In the genomic region with DNA sequence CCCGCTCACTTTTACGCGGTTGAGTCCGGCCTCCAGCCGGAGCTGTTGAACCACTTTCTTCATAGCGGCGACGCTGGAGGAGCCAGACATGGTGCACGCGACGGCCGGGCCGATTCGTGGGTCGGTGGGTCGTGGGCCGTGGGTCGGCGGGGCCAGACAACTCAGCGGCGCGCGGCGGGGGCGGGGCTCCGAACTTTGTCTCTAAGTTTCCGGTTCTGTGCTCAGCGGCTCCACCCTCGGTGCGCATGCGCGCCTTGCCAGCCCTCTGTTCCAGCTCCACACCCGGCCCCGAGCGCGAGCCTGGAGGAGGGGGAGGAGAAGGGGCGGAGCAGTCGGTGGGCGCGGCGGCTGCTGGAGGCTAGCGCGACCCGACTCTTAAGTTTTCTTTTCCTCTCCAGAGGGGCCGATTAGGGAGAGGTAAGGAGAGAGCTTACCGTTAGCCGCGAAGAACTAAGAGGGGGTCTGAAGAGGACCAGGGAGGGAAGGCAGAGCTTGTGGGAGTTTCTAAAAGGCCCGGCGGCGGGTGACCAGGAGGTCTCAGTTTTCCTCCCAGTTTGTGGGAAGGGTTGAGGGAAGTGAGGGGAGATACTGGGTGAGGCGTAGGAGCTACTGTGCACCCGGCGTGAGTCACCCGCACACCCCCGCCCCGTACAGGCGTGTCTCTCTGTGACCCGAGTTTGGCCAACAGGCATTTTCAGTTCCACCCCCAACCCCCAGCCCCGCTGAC, we compare ENCODE assay signal across 1 cellular context.
TF ChIP-seq lines count a peak whose summit lies in the region.

A gene (minus strand): TSS at position 580 of the 727 bp plus-strand sequence. CDS start 490 bp downstream, at position 90.
A gene with protein sequence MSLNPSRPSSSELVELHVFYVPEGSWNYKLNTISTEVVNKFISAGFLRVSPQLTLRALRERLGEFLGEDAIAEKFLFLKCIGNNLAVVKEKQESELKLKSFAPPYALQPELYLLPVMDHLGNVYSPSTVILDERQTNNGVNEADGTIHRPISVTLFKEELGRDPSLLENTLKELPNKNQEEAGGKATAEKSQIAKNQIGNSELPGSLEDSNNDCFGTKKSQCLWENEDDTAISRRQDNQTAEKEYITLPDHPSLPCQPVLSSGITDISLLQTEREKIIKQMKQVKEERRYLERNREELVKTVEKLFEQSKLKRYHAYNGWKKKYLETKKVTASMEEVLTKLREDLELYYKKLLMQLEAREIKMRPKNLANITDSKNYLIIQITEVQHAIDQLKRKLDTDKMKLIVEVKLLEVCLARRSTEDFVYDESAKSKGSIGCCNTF (plus strand): TSS at position 385 of the 727 bp plus-strand sequence. CDS start 9,974 bp downstream, outside the sequence.

TF ChIP-seq in K562, 482 proteins besides CTCF, POLR2A, EP300 and RAD21 (continued from another document):
- TF ChIP-seq, protein P1, sequence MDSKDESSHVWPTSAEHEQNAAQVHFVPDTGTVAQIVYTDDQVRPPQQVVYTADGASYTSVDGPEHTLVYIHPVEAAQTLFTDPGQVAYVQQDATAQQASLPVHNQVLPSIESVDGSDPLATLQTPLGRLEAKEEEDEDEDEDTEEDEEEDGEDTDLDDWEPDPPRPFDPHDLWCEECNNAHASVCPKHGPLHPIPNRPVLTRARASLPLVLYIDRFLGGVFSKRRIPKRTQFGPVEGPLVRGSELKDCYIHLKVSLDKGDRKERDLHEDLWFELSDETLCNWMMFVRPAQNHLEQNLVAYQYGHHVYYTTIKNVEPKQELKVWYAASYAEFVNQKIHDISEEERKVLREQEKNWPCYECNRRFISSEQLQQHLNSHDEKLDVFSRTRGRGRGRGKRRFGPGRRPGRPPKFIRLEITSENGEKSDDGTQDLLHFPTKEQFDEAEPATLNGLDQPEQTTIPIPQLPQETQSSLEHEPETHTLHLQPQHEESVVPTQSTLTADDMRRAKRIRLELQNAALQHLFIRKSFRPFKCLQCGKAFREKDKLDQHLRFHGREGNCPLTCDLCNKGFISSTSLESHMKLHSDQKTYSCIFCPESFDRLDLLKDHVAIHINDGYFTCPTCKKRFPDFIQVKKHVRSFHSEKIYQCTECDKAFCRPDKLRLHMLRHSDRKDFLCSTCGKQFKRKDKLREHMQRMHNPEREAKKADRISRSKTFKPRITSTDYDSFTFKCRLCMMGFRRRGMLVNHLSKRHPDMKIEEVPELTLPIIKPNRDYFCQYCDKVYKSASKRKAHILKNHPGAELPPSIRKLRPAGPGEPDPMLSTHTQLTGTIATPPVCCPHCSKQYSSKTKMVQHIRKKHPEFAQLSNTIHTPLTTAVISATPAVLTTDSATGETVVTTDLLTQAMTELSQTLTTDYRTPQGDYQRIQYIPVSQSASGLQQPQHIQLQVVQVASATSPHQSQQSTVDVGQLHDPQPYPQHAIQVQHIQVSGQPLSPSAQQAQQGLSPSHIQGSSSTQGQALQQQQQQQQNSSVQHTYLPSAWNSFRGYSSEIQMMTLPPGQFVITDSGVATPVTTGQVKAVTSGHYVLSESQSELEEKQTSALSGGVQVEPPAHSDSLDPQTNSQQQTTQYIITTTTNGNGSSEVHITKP (IDR thresholded peaks at IDR 0.05; ENCODE audit: partially characterized antibody) = peak; percentile 64
- TF ChIP-seq POU5F1 (IDR thresholded peaks at IDR 0.05; ENCODE audit: borderline replicate concordance, low read depth, low read length, partially characterized antibody) (no peak), CC2D1A (IDR thresholded peaks at IDR 0.05) (no peak), SRF (CRISPR knock-in tag; IDR thresholded peaks at IDR 0.05) (no peak), PHB2 (IDR thresholded peaks at IDR 0.05; ENCODE audit: low read depth) (no peak), ZFPM2 (CRISPR knock-in tag; IDR thresholded peaks at IDR 0.05) (no peak), ZNF146 (CRISPR knock-in tag; IDR thresholded peaks at IDR 0.05; ENCODE audit: unreplicated experiment) (no peak), NCOA2 (IDR thresholded peaks at IDR 0.05; ENCODE audit: partially characterized antibody in 2 of 2) (no peak), NFXL1 (CRISPR knock-in tag; IDR thresholded peaks at IDR 0.05) (no peak), ZNF778 (CRISPR knock-in tag; IDR thresholded peaks at IDR 0.05) (no peak), HNRNPLL (IDR thresholded peaks at IDR 0.05; ENCODE audit: low read depth, low read length, poor library complexity, severe bottlenecking) (peak; percentile 83), RB1 (IDR thresholded peaks at IDR 0.05; ENCODE audit: low read depth) (peak; percentile 73), ELF1 (tag; IDR thresholded peaks at IDR 0.05) (peak; percentile 47; the same call in 1 of the 2 replicates), FOXJ3 (CRISPR knock-in tag; IDR thresholded peaks at IDR 0.05) (no peak), CBFA2T2 (conservative IDR thresholded peaks at IDR 0.05) (0 out of 2 replicates have a peak, but pooled peaks have one; percentile 23), ASH1L (IDR thresholded peaks at IDR 0.05; ENCODE audit: borderline replicate concordance, low read depth, partially characterized antibody) (no peak), DIDO1 (tag; IDR thresholded peaks at IDR 0.05; ENCODE audit: low read depth) (no peak), TCF3 (CRISPR knock-in tag; IDR thresholded peaks at IDR 0.05) (peak; percentile 61), SRSF9 (IDR thresholded peaks at IDR 0.05; ENCODE audit: borderline replicate concordance, low read depth, low read length) (no peak), THRAP3 (IDR thresholded peaks at IDR 0.05; ENCODE audit: borderline replicate concordance) (no peak), RCOR1 (IDR thresholded peaks at IDR 0.05; ENCODE audit: borderline replicate concordance in 1 of 2, low read depth in 2 of 2, low read length in 2 of 2) (peak in 1 of 2 experiments; percentile 63; a peak in 2 of 4 replicates), EGR1 (conservative IDR thresholded peaks at IDR 0.05) (peak; percentile 97), NR2C1 (IDR thresholded peaks at IDR 0.05) (peak; percentile 89), NR2C1 (tag; IDR thresholded peaks at IDR 0.05) (peak; percentile 90), NR2C2 (CRISPR knock-in tag; IDR thresholded peaks at IDR 0.05) (peak; percentile 81; the same call in 1 of the 2 replicates), NR2C2 (tag; IDR thresholded peaks at IDR 0.05) (peak; percentile 96)
- TF ChIP-seq, protein P2, sequence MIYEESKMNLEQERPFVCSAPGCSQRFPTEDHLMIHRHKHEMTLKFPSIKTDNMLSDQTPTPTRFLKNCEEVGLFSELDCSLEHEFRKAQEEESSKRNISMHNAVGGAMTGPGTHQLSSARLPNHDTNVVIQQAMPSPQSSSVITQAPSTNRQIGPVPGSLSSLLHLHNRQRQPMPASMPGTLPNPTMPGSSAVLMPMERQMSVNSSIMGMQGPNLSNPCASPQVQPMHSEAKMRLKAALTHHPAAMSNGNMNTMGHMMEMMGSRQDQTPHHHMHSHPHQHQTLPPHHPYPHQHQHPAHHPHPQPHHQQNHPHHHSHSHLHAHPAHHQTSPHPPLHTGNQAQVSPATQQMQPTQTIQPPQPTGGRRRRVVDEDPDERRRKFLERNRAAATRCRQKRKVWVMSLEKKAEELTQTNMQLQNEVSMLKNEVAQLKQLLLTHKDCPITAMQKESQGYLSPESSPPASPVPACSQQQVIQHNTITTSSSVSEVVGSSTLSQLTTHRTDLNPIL (CRISPR knock-in tag; IDR thresholded peaks at IDR 0.05) = no peak
- TF ChIP-seq, protein P3, sequence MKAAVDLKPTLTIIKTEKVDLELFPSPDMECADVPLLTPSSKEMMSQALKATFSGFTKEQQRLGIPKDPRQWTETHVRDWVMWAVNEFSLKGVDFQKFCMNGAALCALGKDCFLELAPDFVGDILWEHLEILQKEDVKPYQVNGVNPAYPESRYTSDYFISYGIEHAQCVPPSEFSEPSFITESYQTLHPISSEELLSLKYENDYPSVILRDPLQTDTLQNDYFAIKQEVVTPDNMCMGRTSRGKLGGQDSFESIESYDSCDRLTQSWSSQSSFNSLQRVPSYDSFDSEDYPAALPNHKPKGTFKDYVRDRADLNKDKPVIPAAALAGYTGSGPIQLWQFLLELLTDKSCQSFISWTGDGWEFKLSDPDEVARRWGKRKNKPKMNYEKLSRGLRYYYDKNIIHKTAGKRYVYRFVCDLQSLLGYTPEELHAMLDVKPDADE (conservative IDR thresholded peaks at IDR 0.05; ENCODE audit: control insufficient read depth, low read depth, low read length) = no peak; the same call in 1 of the 2 replicates
- TF ChIP-seq, protein P4, sequence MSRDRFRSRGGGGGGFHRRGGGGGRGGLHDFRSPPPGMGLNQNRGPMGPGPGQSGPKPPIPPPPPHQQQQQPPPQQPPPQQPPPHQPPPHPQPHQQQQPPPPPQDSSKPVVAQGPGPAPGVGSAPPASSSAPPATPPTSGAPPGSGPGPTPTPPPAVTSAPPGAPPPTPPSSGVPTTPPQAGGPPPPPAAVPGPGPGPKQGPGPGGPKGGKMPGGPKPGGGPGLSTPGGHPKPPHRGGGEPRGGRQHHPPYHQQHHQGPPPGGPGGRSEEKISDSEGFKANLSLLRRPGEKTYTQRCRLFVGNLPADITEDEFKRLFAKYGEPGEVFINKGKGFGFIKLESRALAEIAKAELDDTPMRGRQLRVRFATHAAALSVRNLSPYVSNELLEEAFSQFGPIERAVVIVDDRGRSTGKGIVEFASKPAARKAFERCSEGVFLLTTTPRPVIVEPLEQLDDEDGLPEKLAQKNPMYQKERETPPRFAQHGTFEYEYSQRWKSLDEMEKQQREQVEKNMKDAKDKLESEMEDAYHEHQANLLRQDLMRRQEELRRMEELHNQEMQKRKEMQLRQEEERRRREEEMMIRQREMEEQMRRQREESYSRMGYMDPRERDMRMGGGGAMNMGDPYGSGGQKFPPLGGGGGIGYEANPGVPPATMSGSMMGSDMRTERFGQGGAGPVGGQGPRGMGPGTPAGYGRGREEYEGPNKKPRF (IDR thresholded peaks at IDR 0.05; ENCODE audit: low read depth, low read length) = no peak
- TF ChIP-seq, protein P5, sequence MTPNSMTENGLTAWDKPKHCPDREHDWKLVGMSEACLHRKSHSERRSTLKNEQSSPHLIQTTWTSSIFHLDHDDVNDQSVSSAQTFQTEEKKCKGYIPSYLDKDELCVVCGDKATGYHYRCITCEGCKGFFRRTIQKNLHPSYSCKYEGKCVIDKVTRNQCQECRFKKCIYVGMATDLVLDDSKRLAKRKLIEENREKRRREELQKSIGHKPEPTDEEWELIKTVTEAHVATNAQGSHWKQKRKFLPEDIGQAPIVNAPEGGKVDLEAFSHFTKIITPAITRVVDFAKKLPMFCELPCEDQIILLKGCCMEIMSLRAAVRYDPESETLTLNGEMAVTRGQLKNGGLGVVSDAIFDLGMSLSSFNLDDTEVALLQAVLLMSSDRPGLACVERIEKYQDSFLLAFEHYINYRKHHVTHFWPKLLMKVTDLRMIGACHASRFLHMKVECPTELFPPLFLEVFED (CRISPR knock-in tag; conservative IDR thresholded peaks at IDR 0.05) = peak; percentile 59; the same call in 1 of the 2 replicates
- TF ChIP-seq, protein P6, sequence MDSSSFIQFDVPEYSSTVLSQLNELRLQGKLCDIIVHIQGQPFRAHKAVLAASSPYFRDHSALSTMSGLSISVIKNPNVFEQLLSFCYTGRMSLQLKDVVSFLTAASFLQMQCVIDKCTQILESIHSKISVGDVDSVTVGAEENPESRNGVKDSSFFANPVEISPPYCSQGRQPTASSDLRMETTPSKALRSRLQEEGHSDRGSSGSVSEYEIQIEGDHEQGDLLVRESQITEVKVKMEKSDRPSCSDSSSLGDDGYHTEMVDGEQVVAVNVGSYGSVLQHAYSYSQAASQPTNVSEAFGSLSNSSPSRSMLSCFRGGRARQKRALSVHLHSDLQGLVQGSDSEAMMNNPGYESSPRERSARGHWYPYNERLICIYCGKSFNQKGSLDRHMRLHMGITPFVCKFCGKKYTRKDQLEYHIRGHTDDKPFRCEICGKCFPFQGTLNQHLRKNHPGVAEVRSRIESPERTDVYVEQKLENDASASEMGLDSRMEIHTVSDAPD (CRISPR knock-in tag; IDR thresholded peaks at IDR 0.05) = no peak
TF ChIP-seq in K562: peak in this region for 166.
